ENCODE assay signal across 1 cellular context in the genomic region with DNA sequence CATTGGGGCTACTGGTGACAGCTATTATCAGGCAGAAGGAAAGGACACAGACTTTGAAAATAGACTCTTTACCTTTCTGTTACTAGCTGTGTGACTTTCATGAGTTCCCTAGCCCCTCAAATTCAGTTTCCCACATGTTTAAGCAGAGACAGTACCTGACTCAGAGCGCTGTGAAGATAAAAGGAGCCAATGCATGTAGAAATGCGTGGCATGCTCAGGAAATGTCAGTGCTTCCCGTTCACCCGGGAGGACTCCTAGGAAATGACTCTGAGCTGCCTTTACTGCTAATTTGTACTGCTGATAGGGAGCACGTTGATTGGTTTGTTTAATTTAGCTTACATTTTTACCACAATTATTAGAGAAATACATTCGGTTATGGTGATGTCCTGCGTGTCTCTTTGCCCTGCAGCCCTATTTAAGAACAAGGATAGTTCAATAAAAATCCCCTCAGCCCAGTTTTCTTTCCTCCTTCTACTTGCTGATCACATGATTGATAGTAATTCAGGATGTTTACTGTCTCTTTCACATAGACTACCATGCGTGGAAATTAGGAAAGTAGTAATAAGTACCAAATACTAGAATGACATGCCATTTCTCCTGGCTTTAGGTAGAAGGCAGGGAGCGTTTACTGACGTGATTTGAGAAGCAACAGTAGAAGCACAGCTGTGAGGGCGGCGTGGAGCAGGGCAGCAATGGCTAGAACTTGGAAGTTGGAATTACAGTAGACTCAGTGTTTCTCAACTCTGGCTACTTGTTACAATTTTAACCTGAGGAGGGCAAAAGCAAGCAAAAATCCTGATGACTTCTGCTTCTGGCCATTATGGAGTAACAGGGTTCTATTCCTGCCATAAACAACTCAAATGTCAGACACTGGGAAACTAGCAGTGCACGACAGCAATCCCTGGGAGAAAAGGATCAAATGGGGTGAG.
TF ChIP-seq lines count a peak whose summit lies in the region.

No MANE protein-coding gene starts in this region.

TF ChIP-seq in GM23338, 12 proteins besides CTCF, POLR2A, EP300 and RAD21 (continued from another document):
- TF ChIP-seq ZNF462 (CRISPR knock-in tag; IDR thresholded peaks at IDR 0.05) (no peak), NANOG (IDR thresholded peaks at IDR 0.05; ENCODE audit: borderline replicate concordance) (no peak), REST (IDR thresholded peaks at IDR 0.05; ENCODE audit: unreplicated experiment) (no peak), CREB1 (CRISPR knock-in tag; IDR thresholded peaks at IDR 0.05; ENCODE audit: low read depth) (no peak), STAT1 (IDR thresholded peaks at IDR 0.05; ENCODE audit: unreplicated experiment) (no peak), EZH2phosphoT487 (IDR thresholded peaks at IDR 0.05; ENCODE audit: unreplicated experiment) (no peak), EZH2 (IDR thresholded peaks at IDR 0.05; ENCODE audit: low read depth, unreplicated experiment) (no peak), ZNF331 (CRISPR knock-in tag; IDR thresholded peaks at IDR 0.05; ENCODE audit: low read depth) (no peak), POLR2AphosphoS5 (IDR thresholded peaks at IDR 0.05; ENCODE audit: low read depth) (no peak)
- TF ChIP-seq, protein P1, sequence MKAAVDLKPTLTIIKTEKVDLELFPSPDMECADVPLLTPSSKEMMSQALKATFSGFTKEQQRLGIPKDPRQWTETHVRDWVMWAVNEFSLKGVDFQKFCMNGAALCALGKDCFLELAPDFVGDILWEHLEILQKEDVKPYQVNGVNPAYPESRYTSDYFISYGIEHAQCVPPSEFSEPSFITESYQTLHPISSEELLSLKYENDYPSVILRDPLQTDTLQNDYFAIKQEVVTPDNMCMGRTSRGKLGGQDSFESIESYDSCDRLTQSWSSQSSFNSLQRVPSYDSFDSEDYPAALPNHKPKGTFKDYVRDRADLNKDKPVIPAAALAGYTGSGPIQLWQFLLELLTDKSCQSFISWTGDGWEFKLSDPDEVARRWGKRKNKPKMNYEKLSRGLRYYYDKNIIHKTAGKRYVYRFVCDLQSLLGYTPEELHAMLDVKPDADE (IDR thresholded peaks at IDR 0.05): no peak
